1 cellular context compared by ENCODE assay signal in the genomic region with DNA sequence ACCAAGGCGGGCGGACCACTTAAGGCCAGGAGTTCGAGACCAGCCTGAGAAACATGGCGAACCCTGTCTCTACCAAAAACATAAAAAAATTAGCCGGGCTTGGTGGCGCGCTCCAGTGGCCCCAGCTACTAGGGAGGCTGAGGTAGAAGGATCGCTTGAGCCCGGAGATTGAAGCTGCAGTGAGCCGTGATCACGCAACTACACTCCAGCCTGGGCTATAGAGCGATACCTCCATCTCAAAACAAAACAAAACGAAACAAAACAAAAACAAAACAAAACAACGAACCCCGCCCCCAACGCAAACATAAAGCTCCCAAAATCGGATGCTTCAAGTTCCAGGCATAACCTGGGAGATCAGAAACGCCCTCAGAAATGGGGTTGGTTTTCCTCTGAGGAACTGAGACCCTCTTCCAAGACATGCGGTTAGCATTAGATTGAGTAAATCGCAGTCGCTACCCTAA.
TF ChIP-seq lines count a peak whose summit lies in the region.

No MANE protein-coding gene starts in this region.

TF ChIP-seq in SK-N-SH, 30 proteins besides CTCF, POLR2A, EP300 and RAD21 (continued from another document):
- TF ChIP-seq, protein P1, sequence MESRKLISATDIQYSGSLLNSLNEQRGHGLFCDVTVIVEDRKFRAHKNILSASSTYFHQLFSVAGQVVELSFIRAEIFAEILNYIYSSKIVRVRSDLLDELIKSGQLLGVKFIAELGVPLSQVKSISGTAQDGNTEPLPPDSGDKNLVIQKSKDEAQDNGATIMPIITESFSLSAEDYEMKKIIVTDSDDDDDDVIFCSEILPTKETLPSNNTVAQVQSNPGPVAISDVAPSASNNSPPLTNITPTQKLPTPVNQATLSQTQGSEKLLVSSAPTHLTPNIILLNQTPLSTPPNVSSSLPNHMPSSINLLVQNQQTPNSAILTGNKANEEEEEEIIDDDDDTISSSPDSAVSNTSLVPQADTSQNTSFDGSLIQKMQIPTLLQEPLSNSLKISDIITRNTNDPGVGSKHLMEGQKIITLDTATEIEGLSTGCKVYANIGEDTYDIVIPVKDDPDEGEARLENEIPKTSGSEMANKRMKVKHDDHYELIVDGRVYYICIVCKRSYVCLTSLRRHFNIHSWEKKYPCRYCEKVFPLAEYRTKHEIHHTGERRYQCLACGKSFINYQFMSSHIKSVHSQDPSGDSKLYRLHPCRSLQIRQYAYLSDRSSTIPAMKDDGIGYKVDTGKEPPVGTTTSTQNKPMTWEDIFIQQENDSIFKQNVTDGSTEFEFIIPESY (IDR thresholded peaks at IDR 0.05; ENCODE audit: borderline replicate concordance, low read depth): no peak
- TF ChIP-seq MXI1 (IDR thresholded peaks at IDR 0.05; ENCODE audit: low read depth, low read length) (no peak), ELF1 (IDR thresholded peaks at IDR 0.05) (no peak), CHD2 (IDR thresholded peaks at IDR 0.05; ENCODE audit: low read length, partially characterized antibody) (no peak), SMC3 (IDR thresholded peaks at IDR 0.05; ENCODE audit: low read depth, low read length) (no peak), POLR2AphosphoS5 (IDR thresholded peaks at IDR 0.05; ENCODE audit: low read depth, low read length) (no peak)
- TF ChIP-seq, protein P2, sequence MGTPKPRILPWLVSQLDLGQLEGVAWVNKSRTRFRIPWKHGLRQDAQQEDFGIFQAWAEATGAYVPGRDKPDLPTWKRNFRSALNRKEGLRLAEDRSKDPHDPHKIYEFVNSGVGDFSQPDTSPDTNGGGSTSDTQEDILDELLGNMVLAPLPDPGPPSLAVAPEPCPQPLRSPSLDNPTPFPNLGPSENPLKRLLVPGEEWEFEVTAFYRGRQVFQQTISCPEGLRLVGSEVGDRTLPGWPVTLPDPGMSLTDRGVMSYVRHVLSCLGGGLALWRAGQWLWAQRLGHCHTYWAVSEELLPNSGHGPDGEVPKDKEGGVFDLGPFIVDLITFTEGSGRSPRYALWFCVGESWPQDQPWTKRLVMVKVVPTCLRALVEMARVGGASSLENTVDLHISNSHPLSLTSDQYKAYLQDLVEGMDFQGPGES (IDR thresholded peaks at IDR 0.05; ENCODE audit: low read depth, low read length): no peak
